Comparison of ENCODE assay signal across 18 cellular contexts in genomic region chr13:113043931-113044330, GRCh38.
DNase-seq lines count a peak whose midpoint lies in the region; ATAC-seq, FAIRE-seq and TF ChIP-seq lines count a peak whose summit lies in the region.
"Had no signal": no experiment of that assay in that cellular context is flagged by ENCODE, and none has a peak within 500 bp of the region (broad histone marks: within the 10 kb centered on the region; RNA-seq: fewer than 3 reads in every experiment).

No MANE protein-coding gene starts in this region.

- H3K79me2 ChIP-seq in H1 (ENCODE audit: control insufficient read depth in 1 of 2, insufficient read depth in 2 of 2, low read length in 2 of 2): no peaks in the 10 kb centered on the region

- H2BK5ac ChIP-seq in H1 (ENCODE audit: low read depth, low read length): peak overlapping the region; percentile 35; the same call in 1 of the 2 replicates

- peaks cover 0 to 5% of the 10 kb centered on the region in 2 experiments for H4K20me1 ChIP-seq in H1 (replicated peaks in 1 of 2; ENCODE audit: control insufficient read depth in 1 of 2, insufficient read depth in 2 of 2, low read length in 2 of 2)
- H4K20me1 ChIP-seq: BLaER1 had no signal

- no peaks in the 10 kb centered on the region for H3K79me1 ChIP-seq in H1 (ENCODE audit: low read depth, low read length)

- H3K4me2 ChIP-seq in H1 (ENCODE audit: insufficient read depth in 1 of 2, low read depth in 2 of 2, low read length in 2 of 2) (no peak overlapping the region), skeletal muscle satellite cell (ENCODE audit: low read length) (peak overlapping the region; percentile 91)
- H3K4me2 ChIP-seq: BLaER1, GM23338 had no signal

- no peaks in the 10 kb centered on the region for H3K23me2 ChIP-seq in H1 (ENCODE audit: low read depth, low read length)

- H2BK20ac ChIP-seq in H1 (ENCODE audit: low read length): no peak overlapping the region

- no peak overlapping the region for H2BK12ac ChIP-seq in H1 (ENCODE audit: low read depth, low read length)

- H3K36me3 ChIP-seq in BE2C (no peaks in the 10 kb centered on the region), SJSA1 (no peaks in the 10 kb centered on the region), H1 (ENCODE audit: control insufficient read depth in 2 of 4, insufficient read depth in 4 of 4, low read length in 3 of 4) (no peaks in the 10 kb centered on the region), skeletal muscle satellite cell (ENCODE audit: insufficient read depth, low read length) (no peaks in the 10 kb centered on the region)
- H3K36me3 ChIP-seq: BLaER1 had no signal

- H3K9me3 ChIP-seq in BE2C (no peaks in the 10 kb centered on the region), SJSA1 (replicated peaks) (no peaks in the 10 kb centered on the region), H1 (ENCODE audit: insufficient read depth in 2 of 2, low read depth in 1 of 2, low read length in 1 of 2) (no peaks in the 10 kb centered on the region), skeletal muscle satellite cell (replicated peaks; ENCODE audit: low read length) (no peaks in the 10 kb centered on the region)
- H3K9me3 ChIP-seq: BLaER1 had no signal

- H4K8ac ChIP-seq in H1 (ENCODE audit: extremely low read depth, insufficient read depth, low read length): no peak overlapping the region; the same call in 1 of the 2 replicates

- no peak overlapping the region for H2AFZ ChIP-seq in H1 (ENCODE audit: low read length)
- H2AFZ ChIP-seq: GM23338 had no signal

- no peak for ATAC-seq in GM18520 (IDR thresholded peaks at IDR 0.05; ENCODE audit: unreplicated experiment)
- ATAC-seq: GM23338, K562 had no signal

- no peak overlapping the region for H3K14ac ChIP-seq in H1 (ENCODE audit: insufficient read length)

- CTCF ChIA-PET in H1 (lab: Charles Lee; ENCODE audit: partially characterized antibody): interaction anchor here (2.0 to 3.1 kb wide), 2 partner anchors 9 to 16 kb away, joined by 4 to 10 read pairs; no protein-coding TSS in a partner anchor

- no peak overlapping the region for H3K56ac ChIP-seq in H1 (replicated peaks; ENCODE audit: insufficient read length, low read depth, low read length)

- TF ChIP-seq POLR2A in H1 (IDR thresholded peaks at IDR 0.05; ENCODE audit: control extremely low read depth in 1 of 2, low read depth in 2 of 2, low read length in 2 of 2): no peak

- peak overlapping the region; percentile 70 for H3K4me3 ChIP-seq in BE2C (ENCODE audit: low read depth, low read length)
- H3K4me3 ChIP-seq in SJSA1: peak overlapping the region; percentile 39
- no peak overlapping the region for H3K4me3 ChIP-seq in H1 (ENCODE audit: extremely low read depth in 1 of 4, insufficient read depth in 2 of 4, low read depth in 3 of 4, low read length in 4 of 4)
- H3K4me3 ChIP-seq in skeletal muscle satellite cell (ENCODE audit: low read length): peak overlapping the region; percentile 72
- H3K4me3 ChIP-seq: BLaER1, GM23338, K562 had no signal

- H3K27ac ChIP-seq in SJSA1 (no peak overlapping the region), H1 (ENCODE audit: low read depth, low read length) (no peak overlapping the region)
- H3K27ac ChIP-seq: BLaER1 had no signal

- POLR2A ChIA-PET in H1 (lab: Charles Lee; ENCODE audit: partially characterized antibody): no interaction called here

- no peak overlapping the region for H3K4ac ChIP-seq in H1 (replicated peaks; ENCODE audit: insufficient read length, low read depth, low read length)

- DNase-seq in BE2C (no peak), SJSA1 (ENCODE audit: low read depth in 1 of 2, low spot score in 2 of 2) (no peak), H1 (ENCODE audit: low read depth in 1 of 2, low spot score in 2 of 2) (no peak), SIG-M5 treated with dmso at 0.1 percent for 504 hours (lab: John Stamatoyannopoulos, UW; ENCODE audit: unreplicated experiment) (no peak), activated gamma-delta T cell (lab: John Stamatoyannopoulos, UW) (no peak), foreskin melanocyte (no peak)
- DNase-seq: CD4-positive, alpha-beta memory T cell; GF-D8; NCI-H1105; NCI-H2081; NCI-H2171 treated with DMSO at 0.1 percent for 48 hours; NCI-H446 treated with DMSO at 0.1 percent for 48 hours had no signal

- no peak overlapping the region for H2BK15ac ChIP-seq in H1 (ENCODE audit: low read length)

- H3K9ac ChIP-seq in H1 (replicated peaks in 1 of 4; ENCODE audit: extremely low read depth in 1 of 4, low read depth in 3 of 4, low read length in 3 of 4) (no peak overlapping the region), skeletal muscle satellite cell (ENCODE audit: low read depth, low read length) (peak overlapping the region; percentile 25)
- H3K9ac ChIP-seq: BLaER1 had no signal

- H3K23ac ChIP-seq in H1 (ENCODE audit: insufficient read length): no peak overlapping the region

- no peak overlapping the region for H4K91ac ChIP-seq in H1 (replicated peaks; ENCODE audit: insufficient read length, low read length)

- 92% methylated on average over 14 of the region's 14 CpGs; no CpG with 5 or more reads in 1 of the 2 experiments for WGBS in H1 (ENCODE audit: extremely low coverage in 1 of 2, insufficient coverage in 1 of 2, insufficient read length in 1 of 2, insufficient replicate concordance in 2 of 2, low coverage in 1 of 2, low lambda C conversion rate in 2 of 2, missing lambda C conversion rate in 1 of 2), 2 experiments

- H4K5ac ChIP-seq in H1 (ENCODE audit: insufficient read length, low read depth, low read length): no peak overlapping the region

- no peaks in the 10 kb centered on the region for H3K4me1 ChIP-seq in BE2C
- peaks cover 10% of the 10 kb centered on the region for H3K4me1 ChIP-seq in SJSA1 (replicated peaks)
- H3K4me1 ChIP-seq in H1 (replicated peaks in 1 of 4; ENCODE audit: control insufficient read depth in 3 of 4, insufficient read depth in 4 of 4, low read length in 3 of 4): no peaks in the 10 kb centered on the region
- peaks cover 35% of the 10 kb centered on the region for H3K4me1 ChIP-seq in skeletal muscle satellite cell (ENCODE audit: control insufficient read depth, insufficient read depth, low read length)

- no peak for TF ChIP-seq RAD21 in H1 (IDR thresholded peaks at IDR 0.05 in 1 of 2, conservative IDR thresholded peaks at IDR 0.05 in 1 of 2; ENCODE audit: low read depth in 2 of 2, low read length in 2 of 2)

- H3K18ac ChIP-seq in H1 (ENCODE audit: extremely low read depth, low read length): no peak overlapping the region

- no peak for FAIRE-seq in H1 (lab: Jason Lieb, UNC)
- FAIRE-seq: GM19239, K562 had no signal

- no peak for TF ChIP-seq EP300 in H1 (IDR thresholded peaks at IDR 0.05; ENCODE audit: borderline replicate concordance in 1 of 2, low read depth in 2 of 2, low read length in 2 of 2)

- no peak overlapping the region for H2BK120ac ChIP-seq in H1 (replicated peaks; ENCODE audit: low read depth, low read length)

- TF ChIP-seq CTCF in BE2C (IDR thresholded peaks at IDR 0.05; ENCODE audit: low read depth, low read length) (no peak), H1 (IDR thresholded peaks at IDR 0.05; ENCODE audit: control extremely low read depth in 1 of 3, insufficient read depth in 1 of 3, low read depth in 1 of 3, low read length in 3 of 3) (no peak)

- H3K27me3 ChIP-seq in BE2C: no peaks in the 10 kb centered on the region
- H3K27me3 ChIP-seq in SJSA1 (replicated peaks): no peaks in the 10 kb centered on the region; the same call in 1 of the 2 replicates
- no peaks in the 10 kb centered on the region for H3K27me3 ChIP-seq in H1 (replicated peaks in 1 of 4; ENCODE audit: control insufficient read depth in 3 of 4, extremely low read depth in 1 of 4, insufficient read depth in 3 of 4, low read length in 3 of 4)
- H3K27me3 ChIP-seq in skeletal muscle satellite cell (ENCODE audit: control insufficient read depth, insufficient read depth, low read length): no peaks in the 10 kb centered on the region
- H3K27me3 ChIP-seq: BLaER1 had no signal

- H2AK5ac ChIP-seq in H1 (ENCODE audit: low read depth, low read length): no peak overlapping the region

TF ChIP-seq in H1, 55 proteins besides CTCF, POLR2A, EP300 and RAD21:
- TF ChIP-seq RXRA (IDR thresholded peaks at IDR 0.05; ENCODE audit: insufficient read depth, low read depth, low read length) (no peak), POU5F1 (IDR thresholded peaks at IDR 0.05; ENCODE audit: low read depth, low read length) (no peak), KDM1A (IDR thresholded peaks at IDR 0.05; ENCODE audit: borderline replicate concordance, low read length) (no peak), EGR1 (IDR thresholded peaks at IDR 0.05; ENCODE audit: borderline replicate concordance, low read depth, low read length) (no peak), RNF2 (IDR thresholded peaks at IDR 0.05; ENCODE audit: borderline replicate concordance, low read depth, low read length, missing control alignments, poor library complexity, severe bottlenecking) (no peak), BRCA1 (IDR thresholded peaks at IDR 0.05; ENCODE audit: low read depth, low read length) (no peak), ASH2L (IDR thresholded peaks at IDR 0.05; ENCODE audit: low read length) (no peak), TAF7 (optimal IDR thresholded peaks at IDR 0.05; ENCODE audit: borderline replicate concordance, low read depth, low read length) (no peak), MAX (IDR thresholded peaks at IDR 0.05) (no peak), SP4 (IDR thresholded peaks at IDR 0.05; ENCODE audit: low read length) (no peak), NRF1 (IDR thresholded peaks at IDR 0.05; ENCODE audit: low read depth, low read length) (no peak), BCL11A (IDR thresholded peaks at IDR 0.05; ENCODE audit: low read depth in 2 of 2, low read length in 2 of 2) (no peak), EZH2 (IDR thresholded peaks at IDR 0.05; ENCODE audit: low read depth, low read length, severe bottlenecking) (no peak), KDM4A (IDR thresholded peaks at IDR 0.05; ENCODE audit: low read depth, low read length, severe bottlenecking) (no peak), TCF12 (IDR thresholded peaks at IDR 0.05; ENCODE audit: low read depth, low read length) (no peak), SIN3A (conservative IDR thresholded peaks at IDR 0.05 in 1 of 2, IDR thresholded peaks at IDR 0.05 in 1 of 2; ENCODE audit: low read depth in 1 of 2, low read length in 2 of 2) (no peak)

Comparison
In these comparisons a context has a peak if more than half of its experiments do, and no peak if none do; other contexts are left out.
1. H3K4me3 ChIP-seq: peak in BE2C (single experiment), SJSA1 (single experiment) and skeletal muscle satellite cell (single experiment); none in H1 (0 of 4).